Comparison of ENCODE assay signal across 1 cellular context in the genomic region with DNA sequence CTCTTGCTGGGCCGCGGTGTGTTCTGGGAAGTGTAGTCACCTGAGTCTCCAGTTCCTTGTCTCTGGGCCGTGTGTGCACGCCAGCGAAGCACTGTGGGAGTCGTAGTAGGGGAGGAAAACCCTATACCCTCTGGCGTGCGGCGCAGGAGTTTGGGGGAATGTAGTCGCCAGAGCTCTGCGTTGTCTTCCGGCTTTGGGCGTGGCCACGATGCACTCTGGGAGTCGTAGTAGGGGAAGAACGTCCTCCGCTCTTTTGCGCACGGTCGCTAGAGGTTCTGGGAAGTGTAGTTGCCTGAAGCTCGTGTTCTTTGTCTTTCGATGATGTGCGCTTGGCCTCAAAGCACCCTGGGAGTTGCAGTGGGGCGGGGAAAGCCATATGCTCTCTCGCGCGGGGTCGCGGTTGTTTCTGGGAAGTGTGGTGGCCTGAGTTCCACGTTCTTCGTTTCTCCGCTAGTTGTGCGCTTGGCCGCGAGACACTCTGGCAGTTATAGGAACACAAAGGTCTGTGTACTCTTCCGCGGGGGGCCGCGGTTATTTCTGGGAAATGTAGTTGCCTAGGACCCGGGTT.
TF ChIP-seq lines count a peak whose summit lies in the region.

No MANE protein-coding gene starts in this region.

TF ChIP-seq in K562, 482 proteins besides CTCF, POLR2A, EP300 and RAD21 (continued from another document):
- TF ChIP-seq, protein P1, sequence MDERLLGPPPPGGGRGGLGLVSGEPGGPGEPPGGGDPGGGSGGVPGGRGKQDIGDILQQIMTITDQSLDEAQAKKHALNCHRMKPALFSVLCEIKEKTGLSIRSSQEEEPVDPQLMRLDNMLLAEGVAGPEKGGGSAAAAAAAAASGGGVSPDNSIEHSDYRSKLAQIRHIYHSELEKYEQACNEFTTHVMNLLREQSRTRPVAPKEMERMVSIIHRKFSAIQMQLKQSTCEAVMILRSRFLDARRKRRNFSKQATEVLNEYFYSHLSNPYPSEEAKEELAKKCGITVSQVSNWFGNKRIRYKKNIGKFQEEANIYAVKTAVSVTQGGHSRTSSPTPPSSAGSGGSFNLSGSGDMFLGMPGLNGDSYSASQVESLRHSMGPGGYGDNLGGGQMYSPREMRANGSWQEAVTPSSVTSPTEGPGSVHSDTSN (CRISPR knock-in tag; IDR thresholded peaks at IDR 0.05; ENCODE audit: low read depth): no peak
- TF ChIP-seq, protein P1 (tag; conservative IDR thresholded peaks at IDR 0.05; ENCODE audit: low read depth): no peak
